In the genomic region with DNA sequence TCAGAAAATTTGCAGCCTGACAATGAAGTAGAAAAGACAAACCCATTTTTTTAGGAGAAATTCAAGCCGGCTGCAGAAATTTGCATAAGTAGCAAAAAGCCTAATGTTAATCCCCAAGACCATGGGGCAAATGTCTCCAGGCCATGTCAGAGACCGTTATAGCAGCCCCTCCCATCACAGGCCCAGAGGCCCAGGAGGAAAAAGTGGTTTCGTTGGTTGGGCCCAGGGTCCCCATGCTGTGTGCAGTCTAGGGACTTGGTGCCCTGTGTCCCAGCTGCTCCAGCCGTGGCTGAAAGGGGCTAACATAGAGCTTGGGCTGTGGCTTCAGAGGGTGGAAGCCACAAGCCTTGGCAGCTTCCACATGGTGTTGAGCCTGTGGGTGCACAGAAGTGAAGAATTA, we compare ENCODE assay signal across 3 cellular contexts. TPM values are rescaled to one million over a fixed set of nuclear protein-coding genes. Genes with fewer than 3 reads are reported as not detected.
"Had no signal": no experiment of that assay in that cellular context is flagged by ENCODE, and none has a peak within 500 bp of the region (broad histone marks: within the 10 kb centered on the region; RNA-seq: fewer than 3 reads in every experiment).

No MANE protein-coding gene starts in this region.

RNA-seq across cellular contexts. Expression of a gene that starts 9.6 kb away (rescaled TPM):
- total RNA-seq: naive thymus-derived CD8-positive, alpha-beta T cell; natural killer cell had no signal
- polyA plus RNA-seq: naive thymus-derived CD8-positive, alpha-beta T cell; neural cell had no signal
